Comparison of ENCODE assay signal across 19 cellular contexts in the genomic region with DNA sequence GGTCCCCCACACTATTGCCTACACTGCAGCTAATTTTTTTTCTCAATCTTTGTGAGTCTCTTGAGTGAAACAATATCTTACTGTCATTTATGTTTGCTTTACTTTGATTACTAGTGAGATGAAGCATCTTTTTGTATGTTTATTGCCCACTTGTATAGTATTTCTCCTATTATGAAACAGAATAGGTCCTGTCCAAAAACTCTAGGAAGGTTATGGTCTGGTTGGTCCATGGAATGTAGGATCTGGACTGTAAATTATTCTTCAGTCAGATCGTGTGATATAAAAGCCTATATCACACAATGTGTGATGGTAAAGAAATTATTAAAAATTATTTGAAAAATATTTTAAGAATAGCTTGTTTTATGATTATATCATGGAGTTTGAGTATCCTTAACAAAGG.
"Had no signal": no experiment of that assay in that cellular context is flagged by ENCODE, and none has a peak within 500 bp of the region (broad histone marks: within the 10 kb centered on the region; RNA-seq: fewer than 3 reads in every experiment).

No MANE protein-coding gene starts in this region.

- H3K27ac Mint-ChIP-seq: activated CD4-positive, alpha-beta T cell treated with anti-CD3 and anti-CD28 coated beads, Interleukin-2, amount 10 ng/mL, durations not matched to agents 24 days and 14 days; activated T-helper 2 cell treated with anti-CD3 and anti-CD28 coated beads, Interferon-gamma antibody, Interleukin-2, Interleukin-4, amounts not matched to agents 10 μg/mL and 5 μg/mL and 100 μg/mL, durations not matched to agents 14 hours and 24 hours and 36 hours had no signal

- H3K27ac ChIP-seq: gastrocnemius medialis, left ventricle myocardium inferior had no signal

- H3K4me1 ChIP-seq: gastrocnemius medialis had no signal

- H3K9me3 Mint-ChIP-seq: activated CD4-positive, alpha-beta T cell treated with anti-CD3 and anti-CD28 coated beads, Interleukin-2, amount 10 ng/mL, durations not matched to agents 24 days and 14 days; activated CD8-positive, alpha-beta T cell treated with anti-CD3 and anti-CD28 coated beads for 36 hours; activated naive CD8-positive, alpha-beta T cell treated with anti-CD3 and anti-CD28 coated beads, Interleukin-2, amount 10 ng/mL, durations not matched to agents 7 days and 5 days; activated T-helper 2 cell treated with anti-CD3 and anti-CD28 coated beads, Interferon-gamma antibody, Interleukin-2, Interleukin-4, amounts not matched to agents 10 μg/mL and 5 μg/mL and 100 μg/mL, durations not matched to agents 14 hours and 24 hours and 36 hours; central memory CD8-positive, alpha-beta T cell; memory B cell; stimulated activated effector memory CD8-positive, alpha-beta T cell treated with anti-CD3 and anti-CD28 coated beads, Interleukin-12 subunit alpha, Interleukin-12 subunit beta, amount 100 ng/mL, for 72 hours had no signal

- H3K27me3 Mint-ChIP-seq: activated CD4-positive, alpha-beta T cell treated with anti-CD3 and anti-CD28 coated beads, Interleukin-2, amount 10 ng/mL, durations not matched to agents 24 days and 14 days; activated CD8-positive, alpha-beta T cell treated with anti-CD3 and anti-CD28 coated beads for 36 hours; activated naive CD8-positive, alpha-beta T cell treated with anti-CD3 and anti-CD28 coated beads, Interleukin-2, amount 10 ng/mL, durations not matched to agents 7 days and 5 days; central memory CD8-positive, alpha-beta T cell; memory B cell had no signal

- H3K36me3 ChIP-seq: gastrocnemius medialis, left ventricle myocardium inferior, pancreas had no signal

- H3K9me3 ChIP-seq: body of pancreas, gastrocnemius medialis, left ventricle myocardium inferior, pancreas, testis had no signal

- H3K4me3 Mint-ChIP-seq: activated CD4-positive, alpha-beta T cell treated with anti-CD3 and anti-CD28 coated beads, Interleukin-2, amount 10 ng/mL, durations not matched to agents 24 days and 14 days; activated CD8-positive, alpha-beta T cell treated with anti-CD3 and anti-CD28 coated beads for 36 hours; activated naive CD8-positive, alpha-beta T cell treated with anti-CD3 and anti-CD28 coated beads, Interleukin-2, amount 10 ng/mL, durations not matched to agents 7 days and 5 days; central memory CD8-positive, alpha-beta T cell; stimulated activated effector memory CD8-positive, alpha-beta T cell treated with anti-CD3 and anti-CD28 coated beads, Interleukin-12 subunit alpha, Interleukin-12 subunit beta, amount 100 ng/mL, for 72 hours had no signal

- DNase-seq: activated CD4-positive, alpha-beta T cell treated with anti-CD3 and anti-CD28 coated beads, Interleukin-2, amount 10 ng/mL, durations not matched to agents 24 days and 14 days; activated CD4-positive, CD25-positive, alpha-beta regulatory T cell; activated CD8-positive, alpha-beta T cell treated with anti-CD3 and anti-CD28 coated beads for 36 hours; activated naive CD4-positive, alpha-beta T cell treated with Interleukin-2 at 50 U/mL for 16 hours; activated naive CD8-positive, alpha-beta T cell treated with anti-CD3 and anti-CD28 coated beads, Interleukin-2, amount 10 ng/mL, durations not matched to agents 7 days and 5 days; activated T-cell treated with anti-CD3 and anti-CD28 coated beads, Interleukin-2, amount 50 U/mL, for 1 hour; body of pancreas; gastrocnemius medialis; head of caudate nucleus; kidney; left ventricle myocardium inferior; pancreas; stimulated activated CD4-positive, alpha-beta T cell treated with anti-CD3 and anti-CD28 coated beads, Interleukin-4, amount 100 ng/mL, for 24 hours; testis had no signal

- H3K27me3 ChIP-seq: body of pancreas, gastrocnemius medialis, pancreas, testis had no signal

- H3K4me3 ChIP-seq: body of pancreas, coronary artery, gastrocnemius medialis, left ventricle myocardium inferior, pancreas, testis had no signal
